Comparison of ENCODE assay signal across 9 cellular contexts in the genomic region with DNA sequence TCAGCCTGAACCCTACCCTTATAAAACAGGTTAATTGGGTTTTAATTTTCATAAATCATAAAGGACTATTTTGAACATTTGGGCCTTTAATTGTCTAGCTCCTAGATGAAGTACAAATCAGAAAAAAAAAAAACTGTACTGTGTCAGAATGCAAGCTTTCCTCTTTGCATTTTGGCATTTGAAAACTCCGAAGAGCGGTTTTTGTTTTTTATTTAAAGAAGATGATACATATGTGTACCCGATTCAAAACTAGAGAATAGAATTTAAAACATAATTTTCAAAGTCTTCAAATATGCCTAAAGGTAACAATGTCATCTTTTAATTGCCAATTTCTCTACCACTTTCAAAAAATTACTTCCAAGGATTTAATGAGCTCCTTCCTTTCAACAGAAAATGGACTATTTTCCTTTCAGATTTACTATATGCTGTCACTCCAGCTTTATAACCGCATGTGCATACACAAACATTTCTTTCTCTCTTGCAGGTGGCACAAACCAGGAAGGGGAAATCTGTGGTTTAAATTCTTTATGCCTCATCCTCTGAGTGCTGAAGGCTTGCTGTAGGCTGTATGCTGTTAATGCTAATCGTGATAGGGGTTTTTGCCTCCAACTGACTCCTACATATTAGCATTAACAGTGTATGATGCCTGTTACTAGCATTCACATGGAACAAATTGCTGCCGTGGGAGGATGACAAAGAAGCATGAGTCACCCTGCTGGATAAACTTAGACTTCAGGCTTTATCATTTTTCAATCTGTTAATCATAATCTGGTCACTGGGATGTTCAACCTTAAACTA. TPM values are rescaled to one million over a fixed set of nuclear protein-coding genes. Genes with fewer than 3 reads are reported as not detected.
DNase-seq lines count a peak whose midpoint lies in the region; FAIRE-seq and TF ChIP-seq lines count a peak whose summit lies in the region.
"Had no signal": no experiment of that assay in that cellular context is flagged by ENCODE, and none has a peak within 500 bp of the region (broad histone marks: within the 10 kb centered on the region; RNA-seq: fewer than 3 reads in every experiment).

No MANE protein-coding gene starts in this region.

- H3K27ac Mint-ChIP-seq in IgD-negative memory B cell (peak overlapping the region; percentile 63 to 91 (median 73)), endodermal cell (no peak overlapping the region)

- H3K9ac ChIP-seq in endodermal cell (ENCODE audit: extremely low read depth, low read length, poor library complexity, severe bottlenecking), result no peak overlapping the region

- H3K4me1 Mint-ChIP-seq in IgD-negative memory B cell (peaks cover 49 to 56% (median 55%) of the 10 kb centered on the region in 3 donors), endodermal cell (no peaks in the 10 kb centered on the region)

- peak; percentile 90 for FAIRE-seq in GM19239 (lab: Jason Lieb, UNC)

- H3K4me3 ChIP-seq in epithelial cell of proximal tubule (ENCODE audit: low read depth, low read length) (no peak overlapping the region), endodermal cell (ENCODE audit: low read length) (no peak overlapping the region)

- peak; percentile 75 for DNase-seq in Ammon's horn (ENCODE audit: low spot score)
- no peak for DNase-seq in GM19239 (ENCODE audit: insufficient read length, low spot score)
- peak; percentile 39 for DNase-seq in activated CD4-positive, alpha-beta T cell treated with anti-CD3 and anti-CD28 coated beads for 1 hour
- DNase-seq in epithelial cell of proximal tubule (ENCODE audit: low read depth), result peak; percentile 83
- peak; percentile 81 for DNase-seq in stimulated activated CD4-positive, alpha-beta T cell treated with anti-CD3 and anti-CD28 coated beads, Interleukin-1b, Interleukin-23, amount 100 ng/mL, for 48 hours
- DNase-seq in SKM-1 (lab: John Stamatoyannopoulos, UW; ENCODE audit: unreplicated experiment), result no peak
- DNase-seq in endodermal cell, result no peak

- H3K4me3 Mint-ChIP-seq in IgD-negative memory B cell (peak overlapping the region; percentile 77 to 89 (median 83)), endodermal cell (no peak overlapping the region)

- H3K9me3 Mint-ChIP-seq in IgD-negative memory B cell (no peaks in the 10 kb centered on the region), endodermal cell (no peaks in the 10 kb centered on the region)

- H3K36me3 ChIP-seq in endodermal cell (ENCODE audit: control insufficient read depth, insufficient read depth, low read length), result peaks cover 9% of the 10 kb centered on the region
- H3K36me3 ChIP-seq: neutrophil had no signal

- no peaks in the 10 kb centered on the region for H3K27me3 Mint-ChIP-seq in IgD-negative memory B cell
- H3K27me3 Mint-ChIP-seq in endodermal cell (ENCODE audit: insufficient read depth), result no peaks in the 10 kb centered on the region

- H3K27me3 ChIP-seq in endodermal cell (ENCODE audit: control insufficient read depth, insufficient read depth, low read length, poor library complexity, severe bottlenecking), result no peaks in the 10 kb centered on the region
- H3K27me3 ChIP-seq: neutrophil had no signal

- no peak for TF ChIP-seq CTCF in epithelial cell of proximal tubule (conservative IDR thresholded peaks at IDR 0.05; ENCODE audit: low read depth, low read length)
- TF ChIP-seq CTCF in endodermal cell (conservative IDR thresholded peaks at IDR 0.05), result no peak

- no peaks in the 10 kb centered on the region for H3K9me3 ChIP-seq in endodermal cell (ENCODE audit: control insufficient read depth, low read length)
- H3K9me3 ChIP-seq: neutrophil had no signal

- no peaks in the 10 kb centered on the region for H3K36me3 Mint-ChIP-seq in IgD-negative memory B cell
- peaks cover 9% of the 10 kb centered on the region for H3K36me3 Mint-ChIP-seq in endodermal cell (ENCODE audit: low read depth)

- H3K4me1 ChIP-seq in endodermal cell (ENCODE audit: control insufficient read depth, insufficient read depth, low read length), result no peaks in the 10 kb centered on the region

- WGBS in endodermal cell (ENCODE audit: insufficient coverage in 1 of 2, insufficient read length in 1 of 2), 2 experiments, result 80 to 88% methylated on average over 2 to 5 of the region's 6 CpGs

- H3K27ac ChIP-seq in endodermal cell (ENCODE audit: low read depth, low read length), result no peak overlapping the region
- H3K27ac ChIP-seq: neutrophil had no signal

RNA-seq across cellular contexts. Expression of gene MRPL39, which starts 33.7 kb away (rescaled TPM):
- polyA plus RNA-seq in IgD-negative memory B cell, result 36.8 TPM
- total RNA-seq in epithelial cell of proximal tubule (62.8 and 65.4 TPM in 2 replicates), endodermal cell (10 to 100 TPM; 43.2 to 46.3 TPM)
- 43.0 TPM for polyA plus RNA-seq in endodermal cell (2013, experiment 1 of 2)
- 40.8 TPM for polyA plus RNA-seq in endodermal cell (2013, experiment 2 of 2)

Comparison
In these comparisons a context has a peak if more than half of its experiments do, and no peak if none do; other contexts are left out.
1. DNase-seq: peak in Ammon's horn (single experiment), activated CD4-positive, alpha-beta T cell treated with anti-CD3 and anti-CD28 coated beads for 1 hour (single experiment), epithelial cell of proximal tubule (single experiment) and stimulated activated CD4-positive, alpha-beta T cell treated with anti-CD3 and anti-CD28 coated beads, Interleukin-1b, Interleukin-23, amount 100 ng/mL, for 48 hours (single experiment); none in GM19239 (single experiment), SKM-1 (single experiment) and endodermal cell (single experiment).